ENCODE assay signal across 2 cellular contexts in the genomic region with DNA sequence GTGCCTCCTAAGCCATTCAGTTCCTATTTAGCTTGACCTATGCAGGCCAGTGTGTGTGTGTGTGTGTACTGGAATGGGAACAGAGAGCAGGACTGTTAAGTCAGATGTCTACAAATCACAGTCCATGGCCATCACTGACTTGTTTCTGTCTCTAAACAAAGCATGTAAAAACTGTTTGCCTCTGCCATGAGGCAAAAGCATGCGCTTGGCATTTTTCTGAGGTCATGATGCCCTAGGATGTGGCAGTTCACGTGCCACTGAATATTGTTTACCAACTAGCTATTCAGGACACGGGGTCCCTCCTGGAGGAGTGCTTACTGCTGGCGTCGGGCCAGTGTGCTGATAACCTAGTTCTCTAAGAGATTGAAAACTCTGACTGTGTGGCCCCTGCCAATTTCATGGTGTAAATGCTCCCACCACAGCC.
TF ChIP-seq lines count a peak whose summit lies in the region.

No MANE protein-coding gene starts in this region.

TF ChIP-seq in A549, 52 proteins besides CTCF, POLR2A, EP300 and RAD21:
- TF ChIP-seq KDM5A (IDR thresholded peaks at IDR 0.05) (no peak), RARB (CRISPR knock-in tag; IDR thresholded peaks at IDR 0.05) (no peak), HOXB5 (CRISPR knock-in tag; IDR thresholded peaks at IDR 0.05) (no peak), POLR2AphosphoS2 (conservative IDR thresholded peaks at IDR 0.05; ENCODE audit: low read length) (no peak), GATA3 (IDR thresholded peaks at IDR 0.05; ENCODE audit: borderline replicate concordance) (no peak), JUNB (IDR thresholded peaks at IDR 0.05) (no peak), CBX8 (IDR thresholded peaks at IDR 0.05) (no peak), ZFP36 (IDR thresholded peaks at IDR 0.05; ENCODE audit: borderline replicate concordance, partially characterized antibody) (no peak), CHD2 (IDR thresholded peaks at IDR 0.05; ENCODE audit: low read length, partially characterized antibody) (no peak), NPAS2 (CRISPR knock-in tag; IDR thresholded peaks at IDR 0.05; ENCODE audit: borderline replicate concordance) (no peak), BHLHE40 (IDR thresholded peaks at IDR 0.05; ENCODE audit: low read depth, low read length) (no peak), RFX5 (IDR thresholded peaks at IDR 0.05) (no peak), CBX2 (IDR thresholded peaks at IDR 0.05; ENCODE audit: borderline replicate concordance, low read depth) (no peak), NFE2L2 (conservative IDR thresholded peaks at IDR 0.05; ENCODE audit: low read length) (no peak), FOXS1 (CRISPR knock-in tag; IDR thresholded peaks at IDR 0.05) (no peak)
- TF ChIP-seq, protein P1, sequence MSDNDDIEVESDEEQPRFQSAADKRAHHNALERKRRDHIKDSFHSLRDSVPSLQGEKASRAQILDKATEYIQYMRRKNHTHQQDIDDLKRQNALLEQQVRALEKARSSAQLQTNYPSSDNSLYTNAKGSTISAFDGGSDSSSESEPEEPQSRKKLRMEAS (IDR thresholded peaks at IDR 0.05), result no peak

TF ChIP-seq in K562, 482 proteins besides CTCF, POLR2A, EP300 and RAD21:
- no peak for TF ChIP-seq ARID2 (IDR thresholded peaks at IDR 0.05)
- peak; percentile 57; the same call in 1 of the 2 replicates for TF ChIP-seq NFIC (IDR thresholded peaks at IDR 0.05)
